ENCODE assay signal across 2 cellular contexts in the genomic region with DNA sequence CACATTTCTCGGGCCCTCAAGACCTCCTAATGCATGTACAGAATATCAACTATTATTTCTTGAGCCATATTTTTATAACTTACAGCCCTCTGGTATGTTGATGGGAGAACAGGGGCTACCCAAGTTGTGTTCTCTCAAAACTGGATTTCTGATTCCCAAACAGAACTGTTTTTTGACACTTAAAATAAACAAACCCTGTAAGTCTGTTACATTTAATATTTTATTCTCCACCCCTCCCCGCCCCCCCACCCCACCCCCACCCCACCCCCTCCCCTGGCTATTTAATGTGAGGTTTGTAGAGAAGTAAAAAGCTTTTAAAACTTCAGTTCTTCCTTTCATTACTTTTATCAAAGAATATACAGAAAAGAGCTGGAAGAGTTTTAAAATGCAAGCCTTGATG.
TF ChIP-seq lines count a peak whose summit lies in the region.

No MANE protein-coding gene starts in this region.

TF ChIP-seq in HepG2, 621 proteins besides CTCF, POLR2A, EP300 and RAD21:
- peak; percentile 91 for TF ChIP-seq HNRNPK (IDR thresholded peaks at IDR 0.05; ENCODE audit: low read depth, low read length, poor library complexity, severe bottlenecking)
- no peak for TF ChIP-seq CAMTA2 (CRISPR knock-in tag; IDR thresholded peaks at IDR 0.05; ENCODE audit: borderline replicate concordance)
- TF ChIP-seq NKX3-1 (CRISPR knock-in tag; IDR thresholded peaks at IDR 0.05): no peak
- TF ChIP-seq SALL2 (CRISPR knock-in tag; IDR thresholded peaks at IDR 0.05): no peak

TF ChIP-seq in GM23338, 12 proteins besides CTCF, POLR2A, EP300 and RAD21:
- TF ChIP-seq CREB1 (CRISPR knock-in tag; IDR thresholded peaks at IDR 0.05; ENCODE audit: low read depth) (no peak), EZH2 (IDR thresholded peaks at IDR 0.05; ENCODE audit: low read depth, unreplicated experiment) (no peak), JUNB (IDR thresholded peaks at IDR 0.05; ENCODE audit: unreplicated experiment) (no peak)
